8 cellular contexts compared by ENCODE assay signal in the genomic region with DNA sequence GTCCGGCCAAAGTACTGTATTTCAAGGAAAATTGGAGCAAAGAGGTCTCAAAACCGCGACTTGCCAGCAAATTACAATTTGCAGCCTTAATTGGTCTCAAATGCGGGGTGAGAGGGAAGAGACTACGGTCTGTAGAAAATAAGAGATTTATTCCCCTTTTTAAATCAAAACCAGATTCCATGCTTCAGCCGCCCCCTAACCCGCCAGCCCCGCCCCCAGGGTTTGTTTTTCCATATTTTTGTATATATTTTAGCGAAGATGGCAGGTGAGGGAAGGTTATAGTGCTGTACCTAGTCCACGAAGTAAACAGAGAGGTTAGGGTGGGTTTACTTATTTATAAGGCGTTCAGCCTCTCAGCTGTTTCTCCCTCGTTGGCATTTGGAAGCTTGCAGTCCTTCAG. TPM values are rescaled to one million over a fixed set of nuclear protein-coding genes. Genes with fewer than 3 reads are reported as not detected.
DNase-seq lines count a peak whose midpoint lies in the region; ATAC-seq and TF ChIP-seq lines count a peak whose summit lies in the region.

No MANE protein-coding gene starts in this region.

- TF ChIP-seq CTCF in 22Rv1 (IDR thresholded peaks at IDR 0.05) (no peak), HL-60 (IDR thresholded peaks at IDR 0.05; ENCODE audit: insufficient read depth, low read length) (no peak), MCF 10A (IDR thresholded peaks at IDR 0.05; ENCODE audit: unreplicated experiment) (no peak), mesothelial cell of epicardium (IDR thresholded peaks at IDR 0.05; ENCODE audit: unreplicated experiment) (no peak)

- H3K27ac ChIP-seq in 22Rv1 (peak overlapping the region; percentile 96), HL-60 (replicated peaks) (peak overlapping the region; percentile 71)

- ATAC-seq in HG03457 (IDR thresholded peaks at IDR 0.05; ENCODE audit: unreplicated experiment), result no peak

- POLR2A ChIA-PET in MCF 10A (lab: Yijun Ruan, JAX), result interaction anchor here (0.7 to 2.7 kb wide), 14 partner anchors 9 to 1513 kb away, joined by 3 to 57 read pairs (median 3); partner anchors contain the start of gene PUM3

- no peaks in the 10 kb centered on the region for H3K27me3 ChIP-seq in HL-60 (ENCODE audit: insufficient read depth, poor library complexity, severe bottlenecking)

- DNase-seq in HL-60 (ENCODE audit: low read depth in 1 of 2, low spot score in 1 of 2), result no peak
- no peak for DNase-seq in MCF 10A (ENCODE audit: unreplicated experiment)
- DNase-seq in mesothelial cell of epicardium (ENCODE audit: low spot score in 2 of 2, unreplicated experiment in 2 of 2), result no peak
- no peak for DNase-seq in stimulated activated naive CD4-positive, alpha-beta T cell treated with Interleukin-2 at 50 U/mL for 16 hours (lab: John Stamatoyannopoulos, UW)
- no peak for DNase-seq in stimulated activated CD8-positive, alpha-beta memory T cell treated with anti-CD3 and anti-CD28 coated beads, Interleukin-4, amount 100 ng/mL, for 48 hours
- DNase-seq in KG1 (lab: John Stamatoyannopoulos, UW), result no peak

- peaks cover 7% of the 10 kb centered on the region for H3K36me3 Mint-ChIP-seq in MCF 10A (ENCODE audit: insufficient read depth, unreplicated experiment)
- no peaks in the 10 kb centered on the region for H3K36me3 Mint-ChIP-seq in mesothelial cell of epicardium

- H3K4me1 Mint-ChIP-seq in MCF 10A (ENCODE audit: insufficient read depth, unreplicated experiment) (peaks cover 20% of the 10 kb centered on the region), mesothelial cell of epicardium (peaks cover 25% of the 10 kb centered on the region)

- BruUV-seq in MCF 10A (replicated peaks; lab: Mats Ljungman, UMichigan), result TSS peak; percentile 19

- CTCF ChIA-PET in MCF 10A (lab: Yijun Ruan, JAX), result interaction anchor here (1.1 kb wide), 1 partner anchor 48 kb away, joined by 3 read pairs; no protein-coding TSS in a partner anchor

- H3K27ac Mint-ChIP-seq in MCF 10A (ENCODE audit: low read depth, unreplicated experiment) (peak overlapping the region; percentile 80), mesothelial cell of epicardium (peak overlapping the region; percentile 99)

- H3K4me3 Mint-ChIP-seq in MCF 10A (ENCODE audit: unreplicated experiment), result peak overlapping the region; percentile 90
- peak overlapping the region; percentile 92 for H3K4me3 Mint-ChIP-seq in mesothelial cell of epicardium

- intact Hi-C loops in MCF 10A (cut with micrococcal nuclease), result no loop called here

- H3K27me3 Mint-ChIP-seq in MCF 10A (ENCODE audit: insufficient read depth, unreplicated experiment) (peaks cover 10% of the 10 kb centered on the region), mesothelial cell of epicardium (ENCODE audit: low read depth) (peaks cover 1% of the 10 kb centered on the region)

- no peaks in the 10 kb centered on the region for H3K9me3 Mint-ChIP-seq in MCF 10A (ENCODE audit: unreplicated experiment)
- H3K9me3 Mint-ChIP-seq in mesothelial cell of epicardium, result no peaks in the 10 kb centered on the region

- peak overlapping the region; percentile 71 for H3K4me3 ChIP-seq in HL-60 (replicated peaks; ENCODE audit: insufficient read depth, low read length)

RNA-seq across cellular contexts. Expression of gene SMARCA2, which starts 1.0 kb away (rescaled TPM):
- total RNA-seq in MCF 10A (2022) (75.6 and 77.6 TPM in 2 replicates), mesothelial cell of epicardium (81.2 to 96.2 TPM (median 93.6 TPM) in 3 replicates)
